8 cellular contexts compared by ENCODE assay signal in the genomic region with DNA sequence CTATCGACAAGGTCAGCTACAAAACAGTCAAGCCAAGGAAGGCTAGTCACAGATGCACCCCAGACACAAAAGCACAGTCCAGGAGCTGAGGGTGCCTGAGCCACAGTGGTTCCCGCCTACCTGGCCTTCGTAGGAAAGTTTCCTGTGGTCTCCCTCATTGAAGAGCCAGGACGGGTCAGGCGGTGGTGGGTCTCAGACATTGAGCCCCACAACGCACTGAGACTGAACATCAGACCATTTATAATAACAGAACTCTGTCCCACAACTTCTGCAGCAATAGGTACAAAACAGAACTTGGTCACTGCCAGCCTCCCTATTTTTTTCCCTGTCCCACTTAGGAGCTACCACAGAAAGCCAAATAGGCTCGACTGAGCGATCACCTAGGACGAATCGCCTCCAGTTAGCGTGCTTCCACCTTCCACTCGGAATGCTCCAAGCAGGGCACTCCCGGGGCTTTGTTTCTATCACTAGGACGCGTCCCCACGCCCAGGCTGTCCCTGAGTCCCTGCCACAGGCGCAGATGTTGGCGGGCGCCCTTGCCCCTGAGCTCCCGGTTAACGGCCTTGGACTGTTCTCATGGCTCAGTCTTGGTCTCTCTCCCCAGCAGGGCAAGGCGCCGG. TPM values are rescaled to one million over a fixed set of nuclear protein-coding genes. Genes with fewer than 3 reads are reported as not detected.
DNase-seq lines count a peak whose midpoint lies in the region; ATAC-seq, FAIRE-seq and TF ChIP-seq lines count a peak whose summit lies in the region.

No MANE protein-coding gene starts in this region.

- H3K4me3 ChIP-seq in K562 (peak overlapping the region; percentile 56), HepG2 (replicated peaks in 1 of 3; ENCODE audit: insufficient read depth in 1 of 3, low read depth in 2 of 3, low read length in 3 of 3) (peak overlapping the region; percentile 35 to 86 (median 85); a peak in 5 of 6 replicates), thyroid gland (replicated peaks in 1 of 3) (peak overlapping the region; percentile 47 to 86 (median 72))

- TSS peak; percentile 96 for BruUV-seq in K562 (replicated peaks; lab: Mats Ljungman, UMichigan)
- TSS peak; percentile 90 for BruUV-seq in HepG2 (replicated peaks; lab: Mats Ljungman, UMichigan)

- H3K4me1 ChIP-seq in K562 (replicated peaks in 1 of 2; ENCODE audit: control insufficient read depth in 2 of 2, insufficient read depth in 2 of 2, low read length in 2 of 2) = peaks cover 8 to 14% of the 10 kb centered on the region in 2 experiments; a peak in 4 of 5 replicates
- H3K4me1 ChIP-seq in HepG2 (ENCODE audit: insufficient read depth, low read length) = peaks cover 18% of the 10 kb centered on the region
- peaks cover 12 to 13% of the 10 kb centered on the region in 2 donors for H3K4me1 ChIP-seq in thyroid gland

- H3K36me3 ChIP-seq in K562 (ENCODE audit: control insufficient read depth, insufficient read depth, low read length) = peaks cover 34% of the 10 kb centered on the region
- peaks cover 4 to 10% of the 10 kb centered on the region in 2 experiments; a peak in 4 of 5 replicates for H3K36me3 ChIP-seq in HepG2 (replicated peaks in 1 of 2; ENCODE audit: control insufficient read depth in 1 of 2, insufficient read depth in 2 of 2, low read length in 2 of 2)
- H3K36me3 ChIP-seq in thyroid gland = peaks cover 19 to 20% of the 10 kb centered on the region in 2 donors

- peaks cover 28% of the 10 kb centered on the region for H3K79me2 ChIP-seq in K562 (ENCODE audit: control insufficient read depth, insufficient read depth, low read length)
- H3K79me2 ChIP-seq in HepG2 (ENCODE audit: insufficient read depth, low read length) = peaks cover 8% of the 10 kb centered on the region

- H4K20me1 ChIP-seq in K562 (replicated peaks; ENCODE audit: control insufficient read depth, insufficient read depth, low read length) (no peaks in the 10 kb centered on the region), HepG2 (ENCODE audit: insufficient read depth, low read length) (no peaks in the 10 kb centered on the region)

- TF ChIP-seq CTCF in K562 (IDR thresholded peaks at IDR 0.05 in 2 of 3, conservative IDR thresholded peaks at IDR 0.05 in 1 of 3; ENCODE audit: insufficient read depth in 2 of 3, low read depth in 1 of 3, low read length in 3 of 3) (no peak), HepG2 (CRISPR knock-in tag; IDR thresholded peaks at IDR 0.05) (no peak), thyroid gland (IDR thresholded peaks at IDR 0.05) (no peak)

- H2AFZ ChIP-seq in K562 (ENCODE audit: low read depth, low read length) (peak overlapping the region; percentile 80), HepG2 (ENCODE audit: low read length) (no peak overlapping the region)

- TF ChIP-seq EP300 in K562 (IDR thresholded peaks at IDR 0.05; ENCODE audit: low read length) (no peak), HepG2 (IDR thresholded peaks at IDR 0.05; ENCODE audit: low read depth in 2 of 2, low read length in 2 of 2) (no peak), HepG2 (CRISPR knock-in tag; IDR thresholded peaks at IDR 0.05; ENCODE audit: borderline replicate concordance) (no peak)

- no peaks in the 10 kb centered on the region for H3K9me1 ChIP-seq in K562 (ENCODE audit: control insufficient read depth, insufficient read depth, low read length)

- no peaks in the 10 kb centered on the region; a peak in 1 of 5 replicates for H3K27me3 ChIP-seq in K562 (ENCODE audit: control insufficient read depth in 2 of 2, insufficient read depth in 2 of 2, low read length in 2 of 2)
- no peaks in the 10 kb centered on the region for H3K27me3 ChIP-seq in HepG2 (ENCODE audit: control insufficient read depth in 1 of 2, insufficient read depth in 2 of 2, low read length in 2 of 2)
- H3K27me3 ChIP-seq in thyroid gland = no peaks in the 10 kb centered on the region

- in situ Hi-C loops in K562 (cut with MboI) = no loop called here
- in situ Hi-C loops in HepG2 (cut with HindIII; ENCODE audit: extremely low pct_ligation_motif_present, low pct_unique_long_range_greater_than_20kb) = no loop called here

- H3K9me3 ChIP-seq in K562 (replicated peaks; ENCODE audit: control insufficient read depth, insufficient read depth, low read depth, low read length) = peaks cover 12% of the 10 kb centered on the region
- peaks cover 11% of the 10 kb centered on the region for H3K9me3 ChIP-seq in HepG2 (ENCODE audit: low read length)
- no peaks in the 10 kb centered on the region for H3K9me3 ChIP-seq in thyroid gland

- TF ChIP-seq RAD21 in K562 (CRISPR knock-in tag; conservative IDR thresholded peaks at IDR 0.05 in 1 of 2, IDR thresholded peaks at IDR 0.05 in 1 of 2) (no peak), HepG2 (CRISPR knock-in tag; IDR thresholded peaks at IDR 0.05) (no peak)

- peak; percentile 40 for DNase-seq in DMS53 treated with DMSO at 0.1 percent for 48 hours (lab: John Stamatoyannopoulos, UW; ENCODE audit: unreplicated experiment)
- DNase-seq in HT-29 (ENCODE audit: low spot score) = peak; percentile 5
- peak in 2 of 4 experiments; percentile 34 to 40 for DNase-seq in K562 (ENCODE audit: extremely low read depth in 1 of 4, low spot score in 3 of 4)
- DNase-seq in HepG2 (ENCODE audit: low spot score) = no peak
- peak; percentile 32 to 41 for DNase-seq in thyroid gland
- no peak for DNase-seq in central memory CD4-positive, alpha-beta T cell
- no peak for DNase-seq in AG20443 (ENCODE audit: low spot score)

- H3K9ac ChIP-seq in K562 (ENCODE audit: insufficient read depth in 1 of 2, low read depth in 2 of 2, low read length in 2 of 2) (peak overlapping the region; percentile 83 to 92), HepG2 (ENCODE audit: insufficient read depth, low read depth, low read length) (peak overlapping the region; percentile 82)

- intact Hi-C loops in K562 (cut with micrococcal nuclease) = loop anchor here (5.0 to 10.0 kb wide), 2 partner anchors 99 to 177 kb away; a partner anchor contains a TSS
- intact Hi-C loops in HepG2 (cut with micrococcal nuclease; ENCODE audit: unreplicated experiment) = loop anchor here (5.0 kb wide), 1 partner anchor 46 kb away; a partner anchor contains a TSS
- intact Hi-C loops in thyroid gland (cut with DNase I) = loop anchor here (10.0 kb wide), 1 partner anchor 77 kb away; a partner anchor contains a TSS

- H3K27ac ChIP-seq in K562 (ENCODE audit: extremely low read depth, low read depth, low read length) = peak overlapping the region; percentile 91
- peak overlapping the region; percentile 75 for H3K27ac ChIP-seq in HepG2 (ENCODE audit: extremely low read length, insufficient read depth, low read length)
- H3K27ac ChIP-seq in thyroid gland = peak overlapping the region; percentile 37 to 85 (median 76)

- peak; percentile 65 for ATAC-seq in K562
- peak; percentile 65 for ATAC-seq in HepG2
- ATAC-seq in HG02588 (IDR thresholded peaks at IDR 0.05; ENCODE audit: unreplicated experiment) = no peak

- no peak for TF ChIP-seq POLR2A in K562 (conservative IDR thresholded peaks at IDR 0.05)
- TF ChIP-seq POLR2A in HepG2 (IDR thresholded peaks at IDR 0.05; ENCODE audit: insufficient read depth in 1 of 2, low read depth in 2 of 2, low read length in 2 of 2) = no peak
- no peak for TF ChIP-seq POLR2A in thyroid gland (IDR thresholded peaks at IDR 0.05)

- FAIRE-seq in K562 (lab: Jason Lieb, UNC) (peak; percentile 32), HepG2 (lab: Jason Lieb, UNC) (no peak)

- POLR2A ChIA-PET in K562 (lab: Yijun Ruan, JAX) = interaction anchor here (0.5 to 1.9 kb wide), 11 partner anchors 9 to 1531 kb away, joined by 3 to 10 read pairs (median 4); a partner anchor contains a TSS
- POLR2A ChIA-PET in HepG2 (lab: Yijun Ruan, JAX) = interaction anchor here (1.1 to 2.4 kb wide), 8 partner anchors 10 to 292 kb away, joined by 3 to 13 read pairs (median 5); a partner anchor contains a TSS

- WGBS in K562 (ENCODE audit: insufficient coverage, low coverage, missing lambda C conversion rate) = under 1% methylated on average over 22 of the region's 23 CpGs
- WGBS in HepG2 (ENCODE audit: low lambda C conversion rate) = 20% methylated on average over 15 of the region's 23 CpGs
- WGBS in thyroid gland, 2 donors = 5 to 11% methylated on average over 19 of the region's 23 CpGs

- CTCF ChIA-PET in K562 (lab: Yijun Ruan, JAX; ENCODE audit: low intra/inter-chr PET ratio) = no interaction called here
- CTCF ChIA-PET in HepG2 (lab: Yijun Ruan, JAX; ENCODE audit: low intra/inter-chr PET ratio, low total read pairs) = no interaction called here

- peak overlapping the region; percentile 81 for H3K4me2 ChIP-seq in K562 (ENCODE audit: insufficient read depth, low read length)
- H3K4me2 ChIP-seq in HepG2 (ENCODE audit: low read depth, low read length) = peak overlapping the region; percentile 72

RNA-seq across cellular contexts. Expression of a gene that starts 0.6 kb away (rescaled TPM):
- total RNA-seq in HT-29 (2014; rRNA removed; shearing (Covaris generic)) = 60.1 and 64.8 TPM in 2 replicates
- total RNA-seq in K562 (2011; cell fraction: chromatin; rRNA removed; ENCODE audit: low replicate concordance) = 180 and 209 TPM in 2 replicates
- 126 and 168 TPM in 2 replicates for total RNA-seq in K562 (2011; cell fraction: nucleolus; rRNA removed)
- total RNA-seq in K562 (2011; cell fraction: nucleoplasm; rRNA removed) = 185 and 198 TPM in 2 replicates
- total RNA-seq in K562 (2014; rRNA removed) (59.0 and 64.1 TPM in 2 replicates), K562 (2014; rRNA removed; fragmentation: Illumina TruSeq; extraction: Trizol) (51.3 and 53.5 TPM in 2 replicates), K562 (2015; rRNA removed; fragmentation: Illumina TruSeq; extraction: Trizol) (37.8 and 39.4 TPM in 2 replicates), K562 (2021) (37.5 and 43.6 TPM in 2 replicates), HepG2 (2016; rRNA removed; fragmentation: Illumina TruSeq; extraction: Trizol) (15.6 and 17.0 TPM in 2 replicates), thyroid gland (100 to 1,000 TPM in 1 of 4 donors, 10 to 100 TPM in 3; 64.7 to 103 (median 76.5) TPM)
- polyA plus RNA-seq in K562 (2011; rRNA removed) (45.6 and 53.5 TPM in 2 replicates), K562 (2014; fragmentation: Illumina TruSeq; extraction: Trizol) (32.3 and 39.3 TPM in 2 replicates), K562 (2014; fragmentation: Nextera tagmentation; extraction: Ambion mirVana) (10 to 100 TPM; 23.6 to 28.6 TPM), K562 (2014; rRNA removed) (41.4 and 53.8 TPM in 2 replicates), HepG2 (2011; rRNA removed) (13.1 and 14.7 TPM in 2 replicates)
- polyA plus RNA-seq in K562 (2011; cell fraction: cytosol; rRNA removed) = 58.4 and 62.6 TPM in 2 replicates
- 46.0 and 65.8 TPM in 2 replicates for polyA plus RNA-seq in K562 (2011; cell fraction: nucleus; rRNA removed)
- 35.3 and 39.5 TPM in 2 replicates for polyA plus RNA-seq in K562 (2012)
- polyA minus RNA-seq in K562 (2011; rRNA and poly(A)+ RNA removed) = 51.3 and 61.6 TPM in 2 replicates
- polyA minus RNA-seq in K562 (2011; cell fraction: cytosol; rRNA and poly(A)+ RNA removed) = 20.8 and 23.3 TPM in 2 replicates
- polyA minus RNA-seq in K562 (2011; cell fraction: nucleus; rRNA and poly(A)+ RNA removed) = 45.1 and 54.5 TPM in 2 replicates
- total RNA-seq in HepG2 (2016; cell fraction: cytosol; rRNA removed; fragmentation: Illumina TruSeq; extraction: Trizol; ENCODE audit: low read depth) = 9.2 and 13.6 TPM in 2 replicates
- 17.3 and 19.7 TPM in 2 replicates for total RNA-seq in HepG2 (2016; cell fraction: insoluble cytoplasmic fraction; rRNA removed; fragmentation: Illumina TruSeq; extraction: Trizol)
- total RNA-seq in HepG2 (2016; cell fraction: membrane; rRNA removed; fragmentation: Illumina TruSeq; extraction: Trizol) = 21.1 and 22.3 TPM in 2 replicates
- total RNA-seq in HepG2 (2016; cell fraction: nucleus; rRNA removed; fragmentation: Illumina TruSeq; extraction: Trizol) = 13.5 and 14.8 TPM in 2 replicates
- polyA plus RNA-seq in HepG2 (2011; cell fraction: cytosol; rRNA removed) = 13.6 and 13.7 TPM in 2 replicates
- polyA plus RNA-seq in HepG2 (2011; cell fraction: nucleus; rRNA removed) = 12.5 and 16.5 TPM in 2 replicates
- polyA plus RNA-seq in HepG2 (2012) = 7.2 and 8.7 TPM in 2 replicates
- polyA plus RNA-seq in HepG2 (2016; cell fraction: cytosol; fragmentation: Illumina TruSeq; extraction: Trizol; ENCODE audit: low read depth) = 10.1 and 14.1 TPM in 2 replicates
- 15.7 and 16.9 TPM in 2 replicates for polyA plus RNA-seq in HepG2 (2016; cell fraction: insoluble cytoplasmic fraction; fragmentation: Illumina TruSeq; extraction: Trizol; ENCODE audit: low read depth)
- polyA plus RNA-seq in HepG2 (2016; cell fraction: membrane; fragmentation: Illumina TruSeq; extraction: Trizol; ENCODE audit: low read depth) = 9.4 and 15.6 TPM in 2 replicates
- 11.7 and 14.4 TPM in 2 replicates for polyA plus RNA-seq in HepG2 (2016; cell fraction: nucleus; fragmentation: Illumina TruSeq; extraction: Trizol; ENCODE audit: insufficient read depth, low read depth)
- 15.6 and 69.8 TPM in 2 replicates for polyA minus RNA-seq in HepG2 (2011; rRNA and poly(A)+ RNA removed; ENCODE audit: low replicate concordance)
- 7.8 and 10.6 TPM in 2 replicates for polyA minus RNA-seq in HepG2 (2011; cell fraction: cytosol; rRNA and poly(A)+ RNA removed)
- 28.8 and 29.2 TPM in 2 replicates for polyA minus RNA-seq in HepG2 (2011; cell fraction: nucleus; rRNA and poly(A)+ RNA removed)

RNA-seq across cellular contexts. Expression of a gene that starts 45.2 kb away (rescaled TPM):
- 11.1 and 19.7 TPM in 2 replicates for total RNA-seq in HT-29 (2014; rRNA removed; shearing (Covaris generic))
- total RNA-seq in K562 (2011; cell fraction: chromatin; rRNA removed; ENCODE audit: low replicate concordance) = 87.2 and 99.4 TPM in 2 replicates
- total RNA-seq in K562 (2011; cell fraction: nucleolus; rRNA removed) = 74.9 and 80.5 TPM in 2 replicates
- total RNA-seq in K562 (2011; cell fraction: nucleoplasm; rRNA removed) = 74.5 and 86.6 TPM in 2 replicates
- total RNA-seq in K562 (2014; rRNA removed) (28.1 and 31.1 TPM in 2 replicates), K562 (2014; rRNA removed; fragmentation: Illumina TruSeq; extraction: Trizol) (26.8 and 28.9 TPM in 2 replicates), K562 (2015; rRNA removed; fragmentation: Illumina TruSeq; extraction: Trizol) (21.5 and 22.1 TPM in 2 replicates), K562 (2021) (28.2 and 28.7 TPM in 2 replicates), HepG2 (2016; rRNA removed; fragmentation: Illumina TruSeq; extraction: Trizol) (17.0 and 23.0 TPM in 2 replicates), thyroid gland (10 to 100 TPM; 43.0 to 75.3 (median 49.9) TPM)
- polyA plus RNA-seq in K562 (2011; rRNA removed) (35.3 and 37.0 TPM in 2 replicates), K562 (2014; fragmentation: Illumina TruSeq; extraction: Trizol) (32.0 and 32.8 TPM in 2 replicates), K562 (2014; fragmentation: Nextera tagmentation; extraction: Ambion mirVana) (1 to 10 TPM; 5.2 to 5.4 TPM), K562 (2014; rRNA removed) (31.0 and 33.6 TPM in 2 replicates), HepG2 (2011; rRNA removed) (16.1 and 21.0 TPM in 2 replicates)
- polyA plus RNA-seq in K562 (2011; cell fraction: cytosol; rRNA removed) = 22.3 and 30.4 TPM in 2 replicates
- 53.2 and 72.8 TPM in 2 replicates for polyA plus RNA-seq in K562 (2011; cell fraction: nucleus; rRNA removed)
- polyA plus RNA-seq in K562 (2012) = 21.8 and 36.4 TPM in 2 replicates
- polyA minus RNA-seq in K562 (2011; rRNA and poly(A)+ RNA removed) = 32.7 and 33.5 TPM in 2 replicates
- 15.4 and 16.8 TPM in 2 replicates for polyA minus RNA-seq in K562 (2011; cell fraction: cytosol; rRNA and poly(A)+ RNA removed)
- 34.1 and 47.1 TPM in 2 replicates for polyA minus RNA-seq in K562 (2011; cell fraction: nucleus; rRNA and poly(A)+ RNA removed)
- total RNA-seq in HepG2 (2016; cell fraction: cytosol; rRNA removed; fragmentation: Illumina TruSeq; extraction: Trizol; ENCODE audit: low read depth) = 5.1 and 6.0 TPM in 2 replicates
- 18.4 and 20.3 TPM in 2 replicates for total RNA-seq in HepG2 (2016; cell fraction: insoluble cytoplasmic fraction; rRNA removed; fragmentation: Illumina TruSeq; extraction: Trizol)
- total RNA-seq in HepG2 (2016; cell fraction: membrane; rRNA removed; fragmentation: Illumina TruSeq; extraction: Trizol) = 10.2 and 11.1 TPM in 2 replicates
- 25.3 and 28.4 TPM in 2 replicates for total RNA-seq in HepG2 (2016; cell fraction: nucleus; rRNA removed; fragmentation: Illumina TruSeq; extraction: Trizol)
- 13.9 and 15.9 TPM in 2 replicates for polyA plus RNA-seq in HepG2 (2011; cell fraction: cytosol; rRNA removed)
- polyA plus RNA-seq in HepG2 (2011; cell fraction: nucleus; rRNA removed) = 35.9 and 43.6 TPM in 2 replicates
- 15.5 and 19.8 TPM in 2 replicates for polyA plus RNA-seq in HepG2 (2012)
- 1.7 and 1.9 TPM in 2 replicates for polyA plus RNA-seq in HepG2 (2016; cell fraction: cytosol; fragmentation: Illumina TruSeq; extraction: Trizol; ENCODE audit: low read depth)
- 13.2 and 15.6 TPM in 2 replicates for polyA plus RNA-seq in HepG2 (2016; cell fraction: insoluble cytoplasmic fraction; fragmentation: Illumina TruSeq; extraction: Trizol; ENCODE audit: low read depth)
- polyA plus RNA-seq in HepG2 (2016; cell fraction: membrane; fragmentation: Illumina TruSeq; extraction: Trizol; ENCODE audit: low read depth) = 3.7 and 4.5 TPM in 2 replicates
- polyA plus RNA-seq in HepG2 (2016; cell fraction: nucleus; fragmentation: Illumina TruSeq; extraction: Trizol; ENCODE audit: insufficient read depth, low read depth) = 38.7 and 40.7 TPM in 2 replicates
- 20.7 and 49.1 TPM in 2 replicates for polyA minus RNA-seq in HepG2 (2011; rRNA and poly(A)+ RNA removed; ENCODE audit: low replicate concordance)
- polyA minus RNA-seq in HepG2 (2011; cell fraction: cytosol; rRNA and poly(A)+ RNA removed) = 7.5 and 9.9 TPM in 2 replicates
- 43.8 and 44.7 TPM in 2 replicates for polyA minus RNA-seq in HepG2 (2011; cell fraction: nucleus; rRNA and poly(A)+ RNA removed)

RNA-seq across cellular contexts. Expression of a gene that starts 50.7 kb away (rescaled TPM):
- 6.4 and 8.5 TPM in 2 replicates for total RNA-seq in HT-29 (2014; rRNA removed; shearing (Covaris generic))
- total RNA-seq in K562 (2011; cell fraction: chromatin; rRNA removed; ENCODE audit: low replicate concordance) = 22.6 and 25.3 TPM in 2 replicates
- total RNA-seq in K562 (2011; cell fraction: nucleolus; rRNA removed) = 15.4 and 17.0 TPM in 2 replicates
- total RNA-seq in K562 (2011; cell fraction: nucleoplasm; rRNA removed) = 21.6 and 29.5 TPM in 2 replicates
- total RNA-seq in K562 (2014; rRNA removed) (5.4 and 6.4 TPM in 2 replicates), K562 (2014; rRNA removed; fragmentation: Illumina TruSeq; extraction: Trizol) (5.4 and 5.6 TPM in 2 replicates), K562 (2015; rRNA removed; fragmentation: Illumina TruSeq; extraction: Trizol) (5.6 and 5.8 TPM in 2 replicates), K562 (2021) (7.0 and 7.7 TPM in 2 replicates), HepG2 (2016; rRNA removed; fragmentation: Illumina TruSeq; extraction: Trizol) (3.3 and 3.7 TPM in 2 replicates), thyroid gland (10 to 100 TPM in 3 of 4 donors, 1 to 10 TPM in 1; 9.7 to 14.7 (median 10.3) TPM)
- polyA plus RNA-seq in K562 (2011; rRNA removed) (4.7 and 6.4 TPM in 2 replicates), K562 (2014; fragmentation: Illumina TruSeq; extraction: Trizol) (3.1 and 3.2 TPM in 2 replicates), K562 (2014; fragmentation: Nextera tagmentation; extraction: Ambion mirVana) (1 to 10 TPM in 1 of 2 experiments, under 1 TPM in 1; 0.71 to 1.0 TPM), K562 (2014; rRNA removed) (3.7 and 3.8 TPM in 2 replicates), HepG2 (2011; rRNA removed) (3.0 and 3.1 TPM in 2 replicates)
- polyA plus RNA-seq in K562 (2011; cell fraction: cytosol; rRNA removed) = 4.2 and 6.3 TPM in 2 replicates
- 12.4 and 13.1 TPM in 2 replicates for polyA plus RNA-seq in K562 (2011; cell fraction: nucleus; rRNA removed)
- 1.3 and 1.5 TPM in 2 replicates for polyA plus RNA-seq in K562 (2012)
- polyA minus RNA-seq in K562 (2011; rRNA and poly(A)+ RNA removed) = 10.6 and 11.6 TPM in 2 replicates
- polyA minus RNA-seq in K562 (2011; cell fraction: cytosol; rRNA and poly(A)+ RNA removed) = 7.4 and 9.4 TPM in 2 replicates
- polyA minus RNA-seq in K562 (2011; cell fraction: nucleus; rRNA and poly(A)+ RNA removed) = 3.9 and 6.4 TPM in 2 replicates
- total RNA-seq in HepG2 (2016; cell fraction: cytosol; rRNA removed; fragmentation: Illumina TruSeq; extraction: Trizol; ENCODE audit: low read depth) = 0.71 and 0.79 TPM in 2 replicates
- total RNA-seq in HepG2 (2016; cell fraction: insoluble cytoplasmic fraction; rRNA removed; fragmentation: Illumina TruSeq; extraction: Trizol) = 3.4 TPM in 2 replicates
- total RNA-seq in HepG2 (2016; cell fraction: membrane; rRNA removed; fragmentation: Illumina TruSeq; extraction: Trizol) = 2.0 and 2.4 TPM in 2 replicates
- 3.9 and 4.3 TPM in 2 replicates for total RNA-seq in HepG2 (2016; cell fraction: nucleus; rRNA removed; fragmentation: Illumina TruSeq; extraction: Trizol)
- polyA plus RNA-seq in HepG2 (2011; cell fraction: cytosol; rRNA removed) = 1.5 and 1.8 TPM in 2 replicates
- 6.2 and 6.6 TPM in 2 replicates for polyA plus RNA-seq in HepG2 (2011; cell fraction: nucleus; rRNA removed)
- 1.3 and 1.6 TPM in 2 replicates for polyA plus RNA-seq in HepG2 (2012)
- 0.17 and 0.19 TPM in 2 replicates for polyA plus RNA-seq in HepG2 (2016; cell fraction: cytosol; fragmentation: Illumina TruSeq; extraction: Trizol; ENCODE audit: low read depth)
- 1.3 and 1.5 TPM in 2 replicates for polyA plus RNA-seq in HepG2 (2016; cell fraction: insoluble cytoplasmic fraction; fragmentation: Illumina TruSeq; extraction: Trizol; ENCODE audit: low read depth)
- 0.41 and 0.56 TPM in 2 replicates for polyA plus RNA-seq in HepG2 (2016; cell fraction: membrane; fragmentation: Illumina TruSeq; extraction: Trizol; ENCODE audit: low read depth)
- 5.9 and 6.4 TPM in 2 replicates for polyA plus RNA-seq in HepG2 (2016; cell fraction: nucleus; fragmentation: Illumina TruSeq; extraction: Trizol; ENCODE audit: insufficient read depth, low read depth)
- 8.3 and 10.4 TPM in 2 replicates for polyA minus RNA-seq in HepG2 (2011; rRNA and poly(A)+ RNA removed; ENCODE audit: low replicate concordance)
- 4.0 and 4.8 TPM in 2 replicates for polyA minus RNA-seq in HepG2 (2011; cell fraction: cytosol; rRNA and poly(A)+ RNA removed)
- polyA minus RNA-seq in HepG2 (2011; cell fraction: nucleus; rRNA and poly(A)+ RNA removed) = 6.6 and 6.8 TPM in 2 replicates

Comparison
In these comparisons a context has a peak if more than half of its experiments do, and no peak if none do; other contexts are left out.
1. DNase-seq: peak in DMS53 treated with DMSO at 0.1 percent for 48 hours (single experiment), HT-29 (single experiment) and thyroid gland (2 of 2); none in HepG2 (single experiment), central memory CD4-positive, alpha-beta T cell (single experiment) and AG20443 (single experiment).
2. Peak in every context shown above with its lines, with median percentiles within 50 percentile points of each other: H3K27ac ChIP-seq and H3K4me3 ChIP-seq.